8 cellular contexts compared by ENCODE assay signal in the genomic region with DNA sequence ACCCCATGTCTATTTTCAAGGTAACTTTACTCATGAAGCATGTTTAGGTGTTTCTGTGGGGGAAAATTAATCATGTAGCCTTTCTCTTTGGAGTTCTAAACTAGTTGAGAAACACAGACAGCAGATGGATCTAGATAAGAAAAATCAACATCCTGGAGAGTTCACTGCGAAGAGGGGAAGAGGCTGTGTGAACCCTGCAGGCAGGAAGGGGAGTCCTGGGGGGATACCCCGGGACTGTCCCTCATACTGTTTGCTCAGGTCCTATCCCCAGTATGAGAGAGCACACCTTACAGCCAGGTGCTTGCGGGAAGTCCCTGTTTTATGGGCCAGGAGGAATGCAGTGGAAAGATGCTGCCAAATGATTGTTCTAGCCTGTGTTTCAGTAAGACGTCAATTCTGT.
DNase-seq lines count a peak whose midpoint lies in the region; ATAC-seq and TF ChIP-seq lines count a peak whose summit lies in the region.

No MANE protein-coding gene starts in this region.

- no peak overlapping the region for H2AFZ ChIP-seq in parathyroid adenoma

- peak; percentile 72 to 84 for ATAC-seq in activated CD4-positive, CD25-positive, alpha-beta regulatory T cell treated with anti-CD3 and anti-CD28 coated beads, Interleukin-2, amount 50 U/mL, for 24 hours
- ATAC-seq in HG02885 (IDR thresholded peaks at IDR 0.05; ENCODE audit: poor library complexity, unreplicated experiment), result peak; percentile 66
- ATAC-seq in activated naive CD8-positive, alpha-beta T cell treated with anti-CD3 and anti-CD28 coated beads, Interleukin-2, amount 50 U/mL, for 24 hours, result peak; percentile 80

- no peak overlapping the region for H3K4me3 Mint-ChIP-seq in activated naive CD8-positive, alpha-beta T cell treated with anti-CD3 and anti-CD28 coated beads, Interleukin-2, amount 50 U/mL, for 24 hours

- peak overlapping the region; percentile 42 for H3K4me2 ChIP-seq in parathyroid adenoma (ENCODE audit: low read length)

- no peak for DNase-seq in activated CD4-positive, CD25-positive, alpha-beta regulatory T cell treated with anti-CD3 and anti-CD28 coated beads, Interleukin-2, amount 50 U/mL, for 72 hours
- DNase-seq in activated naive CD8-positive, alpha-beta T cell treated with anti-CD3 and anti-CD28 coated beads, Interleukin-2, amount 50 U/mL, for 24 hours, result peak; percentile 18
- DNase-seq in COR-L47 (lab: John Stamatoyannopoulos, UW) (no peak), KG1 (lab: John Stamatoyannopoulos, UW) (no peak)
- DNase-seq in activated CD8-positive, alpha-beta memory T cell treated with anti-CD3 and anti-CD28 coated beads, Interleukin-2, amount 50 U/mL, for 4 hours, result no peak

- H3K79me2 ChIP-seq in parathyroid adenoma, result peaks cover 69% of the 10 kb centered on the region

- no peaks in the 10 kb centered on the region for H3K36me3 ChIP-seq in parathyroid adenoma (ENCODE audit: control insufficient read depth, insufficient read depth, low read length)

- H3K27ac Mint-ChIP-seq in activated naive CD8-positive, alpha-beta T cell treated with anti-CD3 and anti-CD28 coated beads, Interleukin-2, amount 50 U/mL, for 24 hours, result peak overlapping the region; percentile 19

- peaks cover 36% of the 10 kb centered on the region for H3K4me1 ChIP-seq in parathyroid adenoma

- no peaks in the 10 kb centered on the region for H3K27me3 Mint-ChIP-seq in activated naive CD8-positive, alpha-beta T cell treated with anti-CD3 and anti-CD28 coated beads, Interleukin-2, amount 50 U/mL, for 24 hours

- H3K27ac ChIP-seq in parathyroid adenoma, result no peak overlapping the region

- H3K27me3 ChIP-seq in parathyroid adenoma (ENCODE audit: control insufficient read depth, insufficient read depth, low read length), result no peaks in the 10 kb centered on the region

- peaks cover 7% of the 10 kb centered on the region for H3K36me3 Mint-ChIP-seq in activated naive CD8-positive, alpha-beta T cell treated with anti-CD3 and anti-CD28 coated beads, Interleukin-2, amount 50 U/mL, for 24 hours (ENCODE audit: low read depth)

- no peak for TF ChIP-seq CTCF in parathyroid adenoma (IDR thresholded peaks at IDR 0.05)

- H3K9me3 ChIP-seq in parathyroid adenoma (ENCODE audit: control insufficient read depth, low read length), result no peaks in the 10 kb centered on the region

- no peaks in the 10 kb centered on the region for H3K9me3 Mint-ChIP-seq in activated naive CD8-positive, alpha-beta T cell treated with anti-CD3 and anti-CD28 coated beads, Interleukin-2, amount 50 U/mL, for 24 hours

- H3K4me1 Mint-ChIP-seq in activated naive CD8-positive, alpha-beta T cell treated with anti-CD3 and anti-CD28 coated beads, Interleukin-2, amount 50 U/mL, for 24 hours, result peaks cover 79% of the 10 kb centered on the region

- H3K9ac ChIP-seq in parathyroid adenoma, result no peak overlapping the region

- H3K4me3 ChIP-seq in parathyroid adenoma (ENCODE audit: low read depth, low read length), result no peak overlapping the region
